Comparison of ENCODE assay signal across 23 cellular contexts in the genomic region with DNA sequence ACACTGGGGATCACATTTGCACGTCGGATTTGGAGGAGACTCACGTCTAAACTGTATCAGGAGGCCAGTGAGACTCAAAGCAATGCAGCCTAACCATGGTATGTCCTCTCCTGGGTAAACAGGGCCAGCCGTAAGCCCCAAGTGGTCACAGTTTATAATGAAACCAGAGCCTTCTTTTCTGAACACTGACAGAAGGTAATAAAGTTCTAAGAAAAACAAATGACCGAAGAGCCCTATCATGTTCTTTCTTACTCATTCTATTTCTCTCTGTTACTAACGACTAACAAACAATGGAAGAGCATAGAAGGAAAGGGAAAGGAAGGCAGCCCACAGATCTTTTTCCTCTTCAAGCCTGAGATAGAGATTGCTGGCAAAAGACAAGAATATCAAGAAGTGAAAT.
"Had no signal": no experiment of that assay in that cellular context is flagged by ENCODE, and none has a peak within 500 bp of the region (broad histone marks: within the 10 kb centered on the region; RNA-seq: fewer than 3 reads in every experiment).

No MANE protein-coding gene starts in this region.

- ATAC-seq: gastroesophageal sphincter; left colon; naive thymus-derived CD8-positive, alpha-beta T cell; right cardiac atrium had no signal

- H3K9me3 ChIP-seq: gastroesophageal sphincter, suprapubic skin, tibial artery had no signal

- H3K4me3 Mint-ChIP-seq: activated CD4-positive, alpha-beta memory T cell treated with anti-CD3 and anti-CD28 coated beads, Interleukin-2, amount 10 ng/mL, durations not matched to agents 7 days and 5 days; activated CD4-positive, alpha-beta T cell treated with anti-CD3 and anti-CD28 coated beads, Interleukin-2, amount 10 ng/mL, durations not matched to agents 24 days and 14 days; activated T-cell treated with anti-CD3 and anti-CD28 coated beads, Interleukin-2, amount 50 U/mL, for 24 hours; memory B cell; naive thymus-derived CD8-positive, alpha-beta T cell; T-helper 1 cell treated with Interleukin-12 subunit alpha and Interleukin-12 subunit beta and Interleukin-4 antibody, amounts not matched to agents 30 μg/mL and 1 μg/mL, for 36 hours had no signal

- H3K36me3 ChIP-seq: gastroesophageal sphincter, spleen, suprapubic skin, tibial artery, WERI-Rb-1 had no signal

- H3K27me3 Mint-ChIP-seq: activated CD4-positive, alpha-beta memory T cell treated with anti-CD3 and anti-CD28 coated beads, Interleukin-2, amount 10 ng/mL, durations not matched to agents 7 days and 5 days; activated CD4-positive, alpha-beta T cell treated with anti-CD3 and anti-CD28 coated beads, Interleukin-2, amount 10 ng/mL, durations not matched to agents 24 days and 14 days; activated T-cell treated with anti-CD3 and anti-CD28 coated beads, Interleukin-2, amount 50 U/mL, for 24 hours; memory B cell; naive thymus-derived CD8-positive, alpha-beta T cell had no signal

- H3K27ac ChIP-seq: gastroesophageal sphincter, hepatocyte, spleen, suprapubic skin, tibial artery, WERI-Rb-1 had no signal

- H3K27ac Mint-ChIP-seq: activated CD4-positive, alpha-beta memory T cell treated with anti-CD3 and anti-CD28 coated beads, Interleukin-2, amount 10 ng/mL, durations not matched to agents 7 days and 5 days; activated CD4-positive, alpha-beta T cell treated with anti-CD3 and anti-CD28 coated beads, Interleukin-2, amount 10 ng/mL, durations not matched to agents 24 days and 14 days; activated T-cell treated with anti-CD3 and anti-CD28 coated beads, Interleukin-2, amount 50 U/mL, for 24 hours; memory B cell; T-helper 1 cell treated with Interleukin-12 subunit alpha and Interleukin-12 subunit beta and Interleukin-4 antibody, amounts not matched to agents 30 μg/mL and 1 μg/mL, for 36 hours had no signal

- H3K27me3 ChIP-seq: gastroesophageal sphincter, hepatocyte, spleen, suprapubic skin, tibial artery had no signal

- H3K4me1 Mint-ChIP-seq: activated CD4-positive, alpha-beta memory T cell treated with anti-CD3 and anti-CD28 coated beads, Interleukin-2, amount 10 ng/mL, durations not matched to agents 7 days and 5 days; activated CD4-positive, alpha-beta T cell treated with anti-CD3 and anti-CD28 coated beads, Interleukin-2, amount 10 ng/mL, durations not matched to agents 24 days and 14 days; memory B cell; naive thymus-derived CD8-positive, alpha-beta T cell had no signal

- H3K79me2 ChIP-seq: hepatocyte had no signal

- H3K4me2 ChIP-seq: hepatocyte had no signal

- H3K36me3 Mint-ChIP-seq: memory B cell; naive thymus-derived CD8-positive, alpha-beta T cell had no signal

- H3K4me1 ChIP-seq: gastroesophageal sphincter, spleen, suprapubic skin, tibial artery had no signal

- DNase-seq: activated CD4-positive, alpha-beta memory T cell treated with anti-CD3 and anti-CD28 coated beads, Interleukin-2, amount 10 ng/mL, durations not matched to agents 7 days and 5 days; activated CD4-positive, alpha-beta T cell treated with anti-CD3 and anti-CD28 coated beads, Interleukin-2, amount 10 ng/mL, durations not matched to agents 24 days and 14 days; activated CD4-positive, CD25-positive, alpha-beta regulatory T cell treated with anti-CD3 and anti-CD28 coated beads, Interleukin-2, amount 50 U/mL, for 72 hours; activated CD8-positive, alpha-beta memory T cell treated with anti-CD3 and anti-CD28 coated beads, Interleukin-2, amount 50 U/mL, for 48 hours; activated gamma-delta T cell; activated naive CD4-positive, alpha-beta T cell treated with anti-CD3 and anti-CD28 coated beads, Interleukin-2, amount 50 U/mL, for 16 hours; activated T-cell treated with anti-CD3 and anti-CD28 coated beads, Interleukin-2, amount 50 U/mL, for 24 hours; amniotic stem cell; dermis blood vessel endothelial cell; effector CD4-positive, alpha-beta T cell; left colon; naive thymus-derived CD8-positive, alpha-beta T cell; right cardiac atrium; spleen; stimulated activated naive CD4-positive, alpha-beta T cell; T-helper 9 cell; tibial artery; WERI-Rb-1 had no signal

- H3K4me3 ChIP-seq: gastroesophageal sphincter, hepatocyte, spleen, suprapubic skin, tibial artery had no signal
